ENCODE assay signal across 35 cellular contexts in the genomic region with DNA sequence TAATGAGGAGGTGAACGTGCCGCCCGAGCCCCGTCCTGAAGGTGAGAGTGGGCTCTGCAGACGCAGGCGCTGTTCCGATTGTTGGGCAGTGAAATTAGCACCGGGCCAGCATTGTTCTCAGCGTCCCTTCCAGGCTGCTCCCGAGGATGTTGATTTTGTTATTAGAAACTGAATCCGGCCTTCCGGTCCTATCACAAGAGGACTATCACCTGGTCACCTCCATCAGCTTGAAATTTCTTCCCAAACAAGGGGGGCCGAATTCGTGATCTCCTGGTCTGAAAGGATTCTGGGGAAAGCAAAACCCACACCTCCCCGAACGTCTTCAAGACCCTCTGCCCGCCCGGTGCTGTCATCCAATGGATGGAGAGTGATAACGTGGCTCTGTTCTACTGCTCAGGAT.
"Had no signal": no experiment of that assay in that cellular context is flagged by ENCODE, and none has a peak within 500 bp of the region (broad histone marks: within the 10 kb centered on the region; RNA-seq: fewer than 3 reads in every experiment).

No MANE protein-coding gene starts in this region.

- H3K36me3 Mint-ChIP-seq: activated naive CD8-positive, alpha-beta T cell had no signal

- FAIRE-seq: astrocyte, bronchial epithelial cell, colon had no signal

- H3K27ac Mint-ChIP-seq: activated B cell treated with CpG ODN at 0.5 μM for 24 hours; activated CD8-positive, alpha-beta T cell treated with anti-CD3 and anti-CD28 coated beads for 36 hours; activated naive CD8-positive, alpha-beta T cell; activated T-helper 17 cell treated with anti-CD3 and anti-CD28 coated beads, Interleukin-2, amount 50 U/mL, for 72 hours; effector memory CD8-positive, alpha-beta T cell; T-helper 17 cell; T-helper 2 cell treated with Interferon-gamma antibody and Interleukin-4, amounts not matched to agents 5 μg/mL and 100 μg/mL, for 36 hours had no signal

- H3K27me3 ChIP-seq: brain microvascular endothelial cell had no signal

- ATAC-seq: activated CD4-positive, CD25-positive, alpha-beta regulatory T cell treated with anti-CD3 and anti-CD28 coated beads, Interleukin-2, amount 50 U/mL, for 24 hours; activated CD8-positive, alpha-beta T cell treated with anti-CD3 and anti-CD28 coated beads for 36 hours; activated T-cell treated with anti-CD3 and anti-CD28 coated beads, Interleukin-2, amount 50 U/mL, for 4 hours; activated T-helper 17 cell treated with anti-CD3 and anti-CD28 coated beads, Interleukin-2, amount 50 U/mL, for 72 hours; effector memory CD8-positive, alpha-beta T cell; foreskin keratinocyte; gastrocnemius medialis; heart left ventricle; T-helper 17 cell had no signal

- H3K4me3 ChIP-seq: esophagus muscularis mucosa, gastrocnemius medialis, heart left ventricle had no signal

- H3K4me1 Mint-ChIP-seq: activated B cell treated with CpG ODN at 0.5 μM for 24 hours; activated T-helper 17 cell treated with anti-CD3 and anti-CD28 coated beads, Interleukin-2, amount 50 U/mL, for 72 hours had no signal

- DNase-seq: activated B cell treated with CpG ODN at 0.5 μM for 24 hours; activated CD4-positive, alpha-beta T cell treated with anti-CD3 and anti-CD28 coated beads for 48 hours; activated CD4-positive, alpha-beta T cell treated with anti-CD3 and anti-CD28 coated beads, Interleukin-2, amount 50 U/mL, for 1 hour; activated CD4-positive, alpha-beta T cell treated with anti-CD3 and anti-CD28 coated beads, Interleukin-2, amount 50 U/mL, for 48 hours; activated CD8-positive, alpha-beta memory T cell treated with anti-CD3 and anti-CD28 coated beads for 24 hours; activated CD8-positive, alpha-beta T cell treated with anti-CD3 and anti-CD28 coated beads for 36 hours; activated effector memory CD4-positive, alpha-beta T cell treated with Interleukin-2 at 50 U/mL for 16 hours; activated gamma-delta T cell treated with Interleukin-2 at 50 U/mL for 16 hours; activated naive CD4-positive, alpha-beta T cell treated with anti-CD3 and anti-CD28 coated beads, Interleukin-2, amount 50 U/mL, for 16 hours; activated naive CD4-positive, alpha-beta T cell treated with Interleukin-2 at 50 U/mL for 16 hours; activated T-cell treated with anti-CD3 and anti-CD28 coated beads, Interleukin-2, amount 50 U/mL, for 4 hours; amniotic stem cell; anterior cingulate cortex; brain microvascular endothelial cell; caudate nucleus; cortex of kidney; dermis blood vessel endothelial cell; effector CD4-positive, alpha-beta T cell; effector memory CD8-positive, alpha-beta T cell; erythroblast; foreskin keratinocyte; gastrocnemius medialis; glutamatergic neuron; T-helper 17 cell; T1000; WERI-Rb-1 had no signal

- H3K9me3 ChIP-seq: esophagus muscularis mucosa, gastrocnemius medialis, heart left ventricle had no signal

- H3K36me3 ChIP-seq: brain microvascular endothelial cell, esophagus muscularis mucosa, gastrocnemius medialis, heart left ventricle, WERI-Rb-1 had no signal

- H3K4me1 ChIP-seq: esophagus muscularis mucosa, foreskin keratinocyte, gastrocnemius medialis, heart left ventricle had no signal

- H3K27ac ChIP-seq: brain microvascular endothelial cell, esophagus muscularis mucosa, foreskin keratinocyte, gastrocnemius medialis, heart left ventricle, WERI-Rb-1 had no signal

- H3K27me3 Mint-ChIP-seq: activated B cell treated with CpG ODN at 0.5 μM for 24 hours; activated naive CD8-positive, alpha-beta T cell had no signal

- H3K4me3 Mint-ChIP-seq: activated B cell treated with CpG ODN at 0.5 μM for 24 hours; activated CD8-positive, alpha-beta T cell treated with anti-CD3 and anti-CD28 coated beads for 36 hours; activated naive CD8-positive, alpha-beta T cell; activated T-cell treated with anti-CD3 and anti-CD28 coated beads, Interleukin-2, amount 50 U/mL, for 4 hours; activated T-helper 17 cell treated with anti-CD3 and anti-CD28 coated beads, Interleukin-2, amount 50 U/mL, for 72 hours; effector memory CD8-positive, alpha-beta T cell; T-helper 17 cell; T-helper 2 cell treated with Interferon-gamma antibody and Interleukin-4, amounts not matched to agents 5 μg/mL and 100 μg/mL, for 36 hours had no signal

- H3K9me3 Mint-ChIP-seq: activated B cell treated with CpG ODN at 0.5 μM for 24 hours; activated CD8-positive, alpha-beta T cell treated with anti-CD3 and anti-CD28 coated beads for 36 hours; activated T-cell treated with anti-CD3 and anti-CD28 coated beads, Interleukin-2, amount 50 U/mL, for 4 hours; activated T-helper 17 cell treated with anti-CD3 and anti-CD28 coated beads, Interleukin-2, amount 50 U/mL, for 72 hours; effector memory CD8-positive, alpha-beta T cell; T-helper 2 cell treated with Interferon-gamma antibody and Interleukin-4, amounts not matched to agents 5 μg/mL and 100 μg/mL, for 36 hours had no signal
